7 cellular contexts compared by ENCODE assay signal in the genomic region with DNA sequence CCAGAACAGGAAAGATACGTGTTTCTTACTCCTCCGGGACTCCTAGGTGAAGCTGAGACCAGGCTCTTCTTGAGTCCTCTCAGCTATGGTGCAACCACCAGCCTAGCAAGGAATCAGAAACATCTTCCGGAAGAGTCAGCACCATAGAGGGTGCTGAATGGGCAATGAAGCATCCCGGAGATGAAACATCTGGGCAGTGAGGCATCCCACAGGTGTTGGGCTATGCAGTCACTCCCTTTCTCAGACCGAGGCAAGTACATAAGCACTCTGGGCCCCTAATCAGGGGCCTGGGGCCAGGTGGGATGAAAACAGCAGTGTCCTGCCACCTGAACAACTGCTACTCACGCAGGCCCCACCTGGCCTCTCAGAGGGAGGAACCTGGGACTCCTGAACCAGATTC. TPM values are rescaled to one million over a fixed set of nuclear protein-coding genes. Genes with fewer than 3 reads are reported as not detected.
DNase-seq lines count a peak whose midpoint lies in the region; ATAC-seq, FAIRE-seq and TF ChIP-seq lines count a peak whose summit lies in the region.

No MANE protein-coding gene starts in this region.

- no peak for DNase-seq in activated CD8-positive, alpha-beta T cell treated with anti-CD3 and anti-CD28 coated beads, Interleukin-2, amount 10 ng/mL, durations not matched to agents 7 days and 5 days
- DNase-seq in keratinocyte (ENCODE audit: low read depth, low spot score) (no peak), upper lobe of right lung (peak; percentile 26), retina (no peak), RCC 7860 (ENCODE audit: low spot score) (no peak)

- H3K4me1 ChIP-seq in keratinocyte (ENCODE audit: control insufficient read depth, extremely low read depth, insufficient read depth, low read length) (peaks cover 40% of the 10 kb centered on the region), upper lobe of right lung (peaks cover 38% of the 10 kb centered on the region)

- H3K79me2 ChIP-seq in keratinocyte (ENCODE audit: control insufficient read depth, insufficient read depth, low read length): peaks cover 58% of the 10 kb centered on the region

- dilution Hi-C loops in keratinocyte (cut with MboI; ENCODE audit: extremely low pct_ligation_motif_present, low sequenced_read_pairs): no loop called here

- H3K9me3 Mint-ChIP-seq in activated CD8-positive, alpha-beta T cell treated with anti-CD3 and anti-CD28 coated beads, Interleukin-2, amount 10 ng/mL, durations not matched to agents 7 days and 5 days (ENCODE audit: insufficient read depth): no peaks in the 10 kb centered on the region

- H3K36me3 ChIP-seq in keratinocyte (ENCODE audit: control insufficient read depth in 2 of 2, extremely low read depth in 1 of 2, insufficient read depth in 2 of 2, low read length in 2 of 2) (peaks cover 0 to 9% of the 10 kb centered on the region in 2 experiments), upper lobe of right lung (peaks cover 6% of the 10 kb centered on the region)

- no peak overlapping the region for H2AFZ ChIP-seq in keratinocyte (ENCODE audit: control insufficient read depth, low read length)

- H3K27me3 Mint-ChIP-seq in activated CD8-positive, alpha-beta T cell treated with anti-CD3 and anti-CD28 coated beads, Interleukin-2, amount 10 ng/mL, durations not matched to agents 7 days and 5 days (ENCODE audit: low read depth): no peaks in the 10 kb centered on the region

- H3K27me3 ChIP-seq in keratinocyte (ENCODE audit: control insufficient read depth, extremely low read depth, insufficient read depth, low read length) (no peaks in the 10 kb centered on the region), upper lobe of right lung (no peaks in the 10 kb centered on the region)

- H3K9me1 ChIP-seq in keratinocyte (ENCODE audit: control insufficient read depth, extremely low read depth, insufficient read depth, low read length): peaks cover 6% of the 10 kb centered on the region

- peaks cover 53% of the 10 kb centered on the region for H3K4me1 Mint-ChIP-seq in activated CD8-positive, alpha-beta T cell treated with anti-CD3 and anti-CD28 coated beads, Interleukin-2, amount 10 ng/mL, durations not matched to agents 7 days and 5 days (ENCODE audit: low read depth)

- H3K27ac Mint-ChIP-seq in activated CD8-positive, alpha-beta T cell treated with anti-CD3 and anti-CD28 coated beads, Interleukin-2, amount 10 ng/mL, durations not matched to agents 7 days and 5 days: peak overlapping the region; percentile 53

- peak overlapping the region; percentile 82 for H3K27ac ChIP-seq in keratinocyte (ENCODE audit: control insufficient read depth, insufficient read depth, low read length)
- H3K27ac ChIP-seq in upper lobe of right lung: peak overlapping the region; percentile 94

- peaks cover 33% of the 10 kb centered on the region for H3K36me3 Mint-ChIP-seq in activated CD8-positive, alpha-beta T cell treated with anti-CD3 and anti-CD28 coated beads, Interleukin-2, amount 10 ng/mL, durations not matched to agents 7 days and 5 days (ENCODE audit: low read depth)

- peak overlapping the region; percentile 69 for H3K4me2 ChIP-seq in keratinocyte (ENCODE audit: control insufficient read depth, extremely low read depth, insufficient read depth, low read depth, low read length)

- CTCF ChIA-PET in activated CD8-positive, alpha-beta T cell treated with anti-CD3 and anti-CD28 coated beads, Interleukin-2, amount 10 ng/mL, durations not matched to agents 7 days and 5 days (lab: Charles Lee): interaction anchor here (0.6 to 8.8 kb wide), 6 partner anchors 16 to 70 kb away, joined by 3 to 119 read pairs (median 10); a partner anchor contains a TSS

- ATAC-seq in GM19043 (IDR thresholded peaks at IDR 0.05; ENCODE audit: low read depth, unreplicated experiment) (peak; percentile 37), HG03064 (IDR thresholded peaks at IDR 0.05; ENCODE audit: low read depth, unreplicated experiment) (peak; percentile 30), upper lobe of right lung (no peak)
- ATAC-seq in activated CD8-positive, alpha-beta T cell treated with anti-CD3 and anti-CD28 coated beads, Interleukin-2, amount 10 ng/mL, durations not matched to agents 7 days and 5 days: no peak

- H3K4me3 Mint-ChIP-seq in activated CD8-positive, alpha-beta T cell treated with anti-CD3 and anti-CD28 coated beads, Interleukin-2, amount 10 ng/mL, durations not matched to agents 7 days and 5 days: peak overlapping the region; percentile 97

- H3K9me3 ChIP-seq in keratinocyte (ENCODE audit: control insufficient read depth, low read depth, low read length): no peaks in the 10 kb centered on the region
- H3K9me3 ChIP-seq in upper lobe of right lung: no peaks in the 10 kb centered on the region

- POLR2A ChIA-PET in activated CD8-positive, alpha-beta T cell treated with anti-CD3 and anti-CD28 coated beads, Interleukin-2, amount 10 ng/mL, durations not matched to agents 7 days and 5 days (lab: Charles Lee): interaction anchor here (1.3 to 4.9 kb wide), 4 partner anchors 19 to 42 kb away, joined by 5 to 53 read pairs (median 22); a partner anchor contains a TSS

- H3K9ac ChIP-seq in keratinocyte (ENCODE audit: control insufficient read depth, extremely low read depth, insufficient read depth, low read length): peak overlapping the region; percentile 89

- H3K4me3 ChIP-seq in keratinocyte (ENCODE audit: control insufficient read depth in 2 of 3, extremely low read depth in 1 of 3, insufficient read depth in 2 of 3, low read depth in 1 of 3, low read length in 3 of 3) (peak overlapping the region; percentile 54 to 87 (median 85)), upper lobe of right lung (peak overlapping the region; percentile 72)

- TF ChIP-seq CTCF in keratinocyte (optimal IDR thresholded peaks at IDR 0.05 in 1 of 3, IDR thresholded peaks at IDR 0.05 in 1 of 3, conservative IDR thresholded peaks at IDR 0.05 in 1 of 3; ENCODE audit: extremely low read depth in 1 of 3, insufficient read depth in 2 of 3, low read length in 3 of 3): no peak
- TF ChIP-seq CTCF in upper lobe of right lung (IDR thresholded peaks at IDR 0.05): no peak

- H4K20me1 ChIP-seq in keratinocyte (ENCODE audit: control insufficient read depth, extremely low read depth, insufficient read depth, low read length): peaks cover 18% of the 10 kb centered on the region

- intact Hi-C loops in upper lobe of right lung (cut with DNase I): no loop called here

- FAIRE-seq in keratinocyte (lab: Jason Lieb, UNC): no peak
- no peak for FAIRE-seq in RCC 7860 (lab: Jason Lieb, UNC)

RNA-seq across cellular contexts. Expression of a gene that starts 1.4 kb away (rescaled TPM):
- 10 to 100 TPM; 53.0 to 61.2 TPM for total RNA-seq in activated CD8-positive, alpha-beta T cell treated with anti-CD3 and anti-CD28 coated beads, Interleukin-2, amount 10 ng/mL, durations not matched to agents 7 days and 5 days
- 6.1 to 11.8 TPM (median 7.1 TPM) in 3 replicates for polyA plus RNA-seq in keratinocyte
- polyA plus RNA-seq in keratinocyte (2011; ENCODE audit: low read depth): 1.8 TPM
- polyA plus RNA-seq in keratinocyte (2011; cell fraction: cytosol; rRNA removed): 2.8 and 6.2 TPM in 2 replicates
- 25.2 and 31.0 TPM in 2 replicates for polyA plus RNA-seq in keratinocyte (2011; cell fraction: nucleus; rRNA removed)
- polyA plus RNA-seq in keratinocyte (2012; ENCODE audit: low replicate concordance): 10.3 and 11.0 TPM in 2 replicates
- polyA minus RNA-seq in keratinocyte: 4.4 to 7.3 TPM (median 4.7 TPM) in 3 replicates
- polyA minus RNA-seq in keratinocyte (2011; cell fraction: cytosol; rRNA and poly(A)+ RNA removed): 2.7 TPM
- polyA minus RNA-seq in keratinocyte (2011; cell fraction: nucleus; rRNA and poly(A)+ RNA removed): 10.9 and 16.0 TPM in 2 replicates
- 31.8 TPM for total RNA-seq in upper lobe of right lung

RNA-seq across cellular contexts. Expression of a gene that starts 16.8 kb away (rescaled TPM):
- total RNA-seq in activated CD8-positive, alpha-beta T cell treated with anti-CD3 and anti-CD28 coated beads, Interleukin-2, amount 10 ng/mL, durations not matched to agents 7 days and 5 days: 100 to 1,000 TPM; 110 to 113 TPM
- 3.7 to 10.1 TPM (median 6.5 TPM) in 3 replicates for polyA plus RNA-seq in keratinocyte
- 16.5 TPM for polyA plus RNA-seq in keratinocyte (2011; ENCODE audit: low read depth)
- 7.4 and 17.1 TPM in 2 replicates for polyA plus RNA-seq in keratinocyte (2011; cell fraction: cytosol; rRNA removed)
- polyA plus RNA-seq in keratinocyte (2011; cell fraction: nucleus; rRNA removed): 13.0 and 19.1 TPM in 2 replicates
- 17.6 and 23.4 TPM in 2 replicates for polyA plus RNA-seq in keratinocyte (2012; ENCODE audit: low replicate concordance)
- 8.4 to 59.2 TPM (median 10.9 TPM) in 3 replicates for polyA minus RNA-seq in keratinocyte
- polyA minus RNA-seq in keratinocyte (2011; cell fraction: cytosol; rRNA and poly(A)+ RNA removed): 44.5 TPM
- polyA minus RNA-seq in keratinocyte (2011; cell fraction: nucleus; rRNA and poly(A)+ RNA removed): 13.1 and 14.1 TPM in 2 replicates
- total RNA-seq in upper lobe of right lung: 88.6 TPM

RNA-seq across cellular contexts. Expression of a gene that starts 24.9 kb away (rescaled TPM):
- 1 to 10 TPM; 6.8 to 8.1 TPM for total RNA-seq in activated CD8-positive, alpha-beta T cell treated with anti-CD3 and anti-CD28 coated beads, Interleukin-2, amount 10 ng/mL, durations not matched to agents 7 days and 5 days
- 2.8 to 4.4 TPM (median 4.1 TPM) in 3 replicates for polyA plus RNA-seq in keratinocyte
- 0.54 TPM for polyA plus RNA-seq in keratinocyte (2011; ENCODE audit: low read depth)
- 3.0 and 5.0 TPM in 2 replicates for polyA plus RNA-seq in keratinocyte (2011; cell fraction: cytosol; rRNA removed)
- polyA plus RNA-seq in keratinocyte (2011; cell fraction: nucleus; rRNA removed): 2.1 and 3.7 TPM in 2 replicates
- polyA plus RNA-seq in keratinocyte (2012; ENCODE audit: low replicate concordance): 1.9 and 6.3 TPM in 2 replicates
- 0.23 to 1.7 TPM (median 0.42 TPM) in 3 replicates for polyA minus RNA-seq in keratinocyte
- 2.1 TPM for polyA minus RNA-seq in keratinocyte (2011; cell fraction: cytosol; rRNA and poly(A)+ RNA removed)
- 0.95 and 1.0 TPM in 2 replicates for polyA minus RNA-seq in keratinocyte (2011; cell fraction: nucleus; rRNA and poly(A)+ RNA removed)
- total RNA-seq in upper lobe of right lung: 5.3 TPM

RNA-seq across cellular contexts. Expression of a gene that starts 27.3 kb away (rescaled TPM):
- 10 to 100 TPM; 27.9 to 33.3 TPM for total RNA-seq in activated CD8-positive, alpha-beta T cell treated with anti-CD3 and anti-CD28 coated beads, Interleukin-2, amount 10 ng/mL, durations not matched to agents 7 days and 5 days
- polyA plus RNA-seq in keratinocyte: 2.5 to 5.0 TPM (median 3.3 TPM) in 3 replicates
- 2.6 TPM for polyA plus RNA-seq in keratinocyte (2011; ENCODE audit: low read depth)
- 2.6 and 3.9 TPM in 2 replicates for polyA plus RNA-seq in keratinocyte (2011; cell fraction: cytosol; rRNA removed)
- 7.7 and 9.9 TPM in 2 replicates for polyA plus RNA-seq in keratinocyte (2011; cell fraction: nucleus; rRNA removed)
- 3.6 and 4.7 TPM in 2 replicates for polyA plus RNA-seq in keratinocyte (2012; ENCODE audit: low replicate concordance)
- 4.3 to 17.3 TPM (median 7.7 TPM) in 3 replicates for polyA minus RNA-seq in keratinocyte
- 3.5 TPM for polyA minus RNA-seq in keratinocyte (2011; cell fraction: cytosol; rRNA and poly(A)+ RNA removed)
- polyA minus RNA-seq in keratinocyte (2011; cell fraction: nucleus; rRNA and poly(A)+ RNA removed): 5.5 and 8.6 TPM in 2 replicates
- total RNA-seq in upper lobe of right lung: 19.3 TPM

RNA-seq across cellular contexts. Expression of a gene that starts 40.2 kb away (rescaled TPM):
- total RNA-seq in activated CD8-positive, alpha-beta T cell treated with anti-CD3 and anti-CD28 coated beads, Interleukin-2, amount 10 ng/mL, durations not matched to agents 7 days and 5 days: 10 to 100 TPM; 21.6 to 23.8 TPM
- polyA plus RNA-seq in keratinocyte: 0.04 to 0.17 TPM (median 0.09 TPM) in 3 replicates
- polyA plus RNA-seq in keratinocyte (2011; ENCODE audit: low read depth): not detected
- polyA plus RNA-seq in keratinocyte (2011; cell fraction: cytosol; rRNA removed): 0.04 and 0.06 TPM in 2 replicates
- 0.34 and 0.63 TPM in 2 replicates for polyA plus RNA-seq in keratinocyte (2011; cell fraction: nucleus; rRNA removed)
- polyA plus RNA-seq in keratinocyte (2012; ENCODE audit: low replicate concordance): 0.38 TPM in 1 of 2 replicates, not detected in the other
- 0.23 TPM in 1 of 3 replicates, not detected in the others for polyA minus RNA-seq in keratinocyte
- polyA minus RNA-seq in keratinocyte (2011; cell fraction: cytosol; rRNA and poly(A)+ RNA removed): not detected
- polyA minus RNA-seq in keratinocyte (2011; cell fraction: nucleus; rRNA and poly(A)+ RNA removed): 0.23 and 0.42 TPM in 2 replicates
- 3.4 TPM for total RNA-seq in upper lobe of right lung

Comparison
In these comparisons a context has a peak if more than half of its experiments do, and no peak if none do; other contexts are left out.
1. ATAC-seq: peak in GM19043 (single experiment) and HG03064 (single experiment); none in activated CD8-positive, alpha-beta T cell treated with anti-CD3 and anti-CD28 coated beads, Interleukin-2, amount 10 ng/mL, durations not matched to agents 7 days and 5 days (single experiment) and upper lobe of right lung (single experiment).